Comparison of ENCODE assay signal across 8 cellular contexts in the genomic region with DNA sequence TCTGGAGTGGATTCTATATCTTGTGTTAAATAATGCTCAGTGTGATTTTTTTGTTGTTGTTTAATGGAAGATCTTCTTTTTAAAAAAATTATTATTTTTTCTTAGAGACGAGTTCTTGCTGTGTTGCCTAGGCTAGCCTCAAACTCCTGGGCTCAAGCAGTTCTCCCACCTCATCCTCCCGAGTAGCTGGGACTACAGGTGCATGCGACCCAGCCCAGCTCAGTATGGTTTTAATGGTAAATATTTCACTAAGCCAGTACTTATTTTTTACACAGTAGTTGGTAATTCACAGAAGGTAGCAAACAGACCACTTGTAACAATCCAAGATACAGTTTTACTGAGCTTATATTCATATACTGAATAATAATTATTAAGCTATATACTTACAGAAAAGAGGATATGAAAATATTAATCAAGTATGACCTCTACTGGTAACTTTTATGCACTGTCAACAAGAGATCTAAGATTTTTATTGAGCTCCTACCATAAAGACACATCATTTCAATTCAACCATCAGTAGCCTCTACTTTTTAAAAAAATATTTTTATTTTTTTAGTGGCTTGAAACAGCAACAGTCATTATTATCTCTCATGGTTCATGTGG. TPM values are rescaled to one million over a fixed set of nuclear protein-coding genes. Genes with fewer than 3 reads are reported as not detected.
A peak's percentile ranks its signal among the peaks of the same experiment; 100 is the strongest.
DNase-seq lines count a peak whose midpoint lies in the region; ATAC-seq and TF ChIP-seq lines count a peak whose summit lies in the region.

No MANE protein-coding gene starts in this region.

- WGBS in body of pancreas, 2 donors: 61 to 74% methylated on average over 3 of the region's 3 CpGs

- no peak overlapping the region for H3K27ac ChIP-seq in body of pancreas
- no peak overlapping the region for H3K27ac ChIP-seq in effector memory CD4-positive, alpha-beta T cell (ENCODE audit: insufficient read depth, low read length, poor library complexity, severe bottlenecking)

- peaks cover 24% of the 10 kb centered on the region for H3K4me1 Mint-ChIP-seq in nephron progenitor cell

- DNase-seq in ELR (ENCODE audit: low read depth) (peak; percentile 65), Kasumi-1 (lab: John Stamatoyannopoulos, UW) (peak; percentile 37 to 66), body of pancreas (no peak), lung microvascular endothelial cell (ENCODE audit: low read depth in 2 of 2) (peak; percentile 51 to 63), cortex of kidney (lab: John Stamatoyannopoulos, UW) (no peak), nephron progenitor cell (no peak), SHP77 (lab: John Stamatoyannopoulos, UW) (no peak)
- DNase-seq in effector memory CD4-positive, alpha-beta T cell: no peak

- peaks cover 0 to 7% of the 10 kb centered on the region in 2 donors for H3K36me3 ChIP-seq in body of pancreas (replicated peaks in 1 of 2; ENCODE audit: insufficient read depth in 1 of 2, low read depth in 2 of 2)
- H3K36me3 ChIP-seq in effector memory CD4-positive, alpha-beta T cell (ENCODE audit: control insufficient read depth, insufficient read depth, low read length): peaks cover 29% of the 10 kb centered on the region

- no peak overlapping the region for H3K27ac Mint-ChIP-seq in nephron progenitor cell

- H3K4me3 ChIP-seq in body of pancreas: no peak overlapping the region
- no peak overlapping the region for H3K4me3 ChIP-seq in effector memory CD4-positive, alpha-beta T cell (ENCODE audit: insufficient read depth, low read depth, low read length, poor library complexity, severe bottlenecking)

- TF ChIP-seq POLR2A in body of pancreas (IDR thresholded peaks at IDR 0.05): no peak

- H3K9me3 ChIP-seq in body of pancreas: no peaks in the 10 kb centered on the region
- H3K9me3 ChIP-seq in effector memory CD4-positive, alpha-beta T cell (ENCODE audit: control insufficient read depth, low read length): no peaks in the 10 kb centered on the region

- peaks cover 8% of the 10 kb centered on the region for H3K9me3 Mint-ChIP-seq in nephron progenitor cell

- no peak overlapping the region for H3K4me3 Mint-ChIP-seq in nephron progenitor cell

- H3K27me3 Mint-ChIP-seq in nephron progenitor cell (ENCODE audit: low read depth, poor library complexity): no peaks in the 10 kb centered on the region

- H3K4me1 ChIP-seq in body of pancreas: peaks cover 4% of the 10 kb centered on the region
- H3K4me1 ChIP-seq in effector memory CD4-positive, alpha-beta T cell (ENCODE audit: control insufficient read depth, insufficient read depth, low read length, poor library complexity, severe bottlenecking): no peaks in the 10 kb centered on the region

- no peaks in the 10 kb centered on the region for H3K27me3 ChIP-seq in body of pancreas
- H3K27me3 ChIP-seq in effector memory CD4-positive, alpha-beta T cell (replicated peaks; ENCODE audit: control insufficient read depth, insufficient read depth, low read length, poor library complexity, severe bottlenecking): no peaks in the 10 kb centered on the region

- intact Hi-C loops in body of pancreas (cut with DNase I): no loop called here

- peak in 6 of 7 experiments; percentile 39 to 62 (median 50) for TF ChIP-seq CTCF in body of pancreas (IDR thresholded peaks at IDR 0.05)
- TF ChIP-seq CTCF in nephron progenitor cell (IDR thresholded peaks at IDR 0.05): no peak

- peaks cover 16% of the 10 kb centered on the region for H3K36me3 Mint-ChIP-seq in nephron progenitor cell (ENCODE audit: low read depth)

- peak; percentile 47 for ATAC-seq in body of pancreas

RNA-seq across cellular contexts. Expression of a gene that starts 6.1 kb away (rescaled TPM):
- total RNA-seq in body of pancreas (100 to 1,000 TPM in 1 of 2 donors, 10 to 100 TPM in 1; 68.2 to 194 TPM), lung microvascular endothelial cell (530 and 1,137 TPM in 2 replicates)

RNA-seq across cellular contexts. Expression of a gene that starts 32.0 kb away (rescaled TPM):
- 10 to 100 TPM; 24.7 to 40.5 TPM for total RNA-seq in body of pancreas
- 20.0 and 29.0 TPM in 2 replicates for total RNA-seq in lung microvascular endothelial cell

RNA-seq across cellular contexts. Expression of a gene that starts 41.7 kb away (rescaled TPM):
- total RNA-seq in body of pancreas (not detected), lung microvascular endothelial cell (under 0.01 TPM in 1 of 2 replicates, not detected in the other)

Comparison
In these comparisons a context has a peak if more than half of its experiments do, and no peak if none do; other contexts are left out.
1. DNase-seq: peak in ELR (single experiment), Kasumi-1 (2 of 2) and lung microvascular endothelial cell (2 of 2); none in body of pancreas (0 of 4), effector memory CD4-positive, alpha-beta T cell (0 of 3), cortex of kidney (single experiment), nephron progenitor cell (single experiment) and SHP77 (0 of 2).